ENCODE assay signal across 26 cellular contexts in the genomic region with DNA sequence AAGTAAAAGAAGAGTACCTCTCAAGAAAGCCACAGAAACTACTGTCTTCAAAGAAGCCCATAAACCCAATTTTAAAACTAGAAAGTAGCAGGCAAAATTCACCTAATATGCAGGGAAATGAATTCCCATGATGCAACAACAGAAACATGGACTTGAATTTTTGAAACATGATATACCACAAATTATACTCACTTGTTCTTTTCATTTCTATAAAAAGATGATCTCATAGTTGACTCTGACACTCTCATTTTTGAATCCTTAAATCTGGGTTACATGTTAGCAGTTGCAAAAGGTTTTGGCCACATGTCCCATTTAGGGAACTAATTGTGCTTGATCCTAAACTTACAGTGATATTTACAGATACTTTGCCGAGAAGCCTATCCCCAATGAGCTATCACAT.
"Had no signal": no experiment of that assay in that cellular context is flagged by ENCODE, and none has a peak within 500 bp of the region (broad histone marks: within the 10 kb centered on the region; RNA-seq: fewer than 3 reads in every experiment).

No MANE protein-coding gene starts in this region.

- ATAC-seq: activated CD8-positive, alpha-beta memory T cell treated with anti-CD3 and anti-CD28 coated beads, Interleukin-2, amount 10 ng/mL, durations not matched to agents 7 days and 5 days; activated CD8-positive, alpha-beta T cell treated with anti-CD3 and anti-CD28 coated beads, Interleukin-2, amount 10 ng/mL, durations not matched to agents 7 days and 5 days; activated naive CD8-positive, alpha-beta T cell treated with anti-CD3 and anti-CD28 coated beads, Interleukin-2, amount 50 U/mL, for 24 hours; left lung; naive thymus-derived CD4-positive, alpha-beta T cell; psoas muscle had no signal

- H3K4me1 Mint-ChIP-seq: activated B cell treated with CpG ODN at 0.5 μM for 24 hours; activated CD8-positive, alpha-beta memory T cell treated with anti-CD3 and anti-CD28 coated beads, Interleukin-2, amount 10 ng/mL, durations not matched to agents 7 days and 5 days; activated naive CD4-positive, alpha-beta T cell treated with anti-CD3 and anti-CD28 coated beads, Interleukin-2, amount 50 U/mL, for 24 hours; activated naive CD8-positive, alpha-beta T cell treated with anti-CD3 and anti-CD28 coated beads, Interleukin-2, amount 50 U/mL, for 24 hours; central memory CD8-positive, alpha-beta T cell; naive thymus-derived CD4-positive, alpha-beta T cell had no signal

- H3K36me3 ChIP-seq: colonic mucosa, left lung, thoracic aorta had no signal

- FAIRE-seq: bronchial epithelial cell, islet of Langerhans, urothelium cell line had no signal

- H3K9me3 ChIP-seq: colonic mucosa, left lung, psoas muscle, thoracic aorta had no signal

- H3K4me3 Mint-ChIP-seq: activated B cell treated with CpG ODN at 0.5 μM for 24 hours; activated CD8-positive, alpha-beta memory T cell treated with anti-CD3 and anti-CD28 coated beads, Interleukin-2, amount 10 ng/mL, durations not matched to agents 7 days and 5 days; activated CD8-positive, alpha-beta T cell treated with anti-CD3 and anti-CD28 coated beads, Interleukin-2, amount 10 ng/mL, durations not matched to agents 7 days and 5 days; activated naive CD4-positive, alpha-beta T cell treated with anti-CD3 and anti-CD28 coated beads, Interleukin-2, amount 50 U/mL, for 24 hours; activated naive CD8-positive, alpha-beta T cell treated with anti-CD3 and anti-CD28 coated beads, Interleukin-2, amount 50 U/mL, for 24 hours; central memory CD8-positive, alpha-beta T cell; naive thymus-derived CD4-positive, alpha-beta T cell; T-helper 2 cell treated with Interferon-gamma antibody and Interleukin-4, amounts not matched to agents 5 μg/mL and 100 μg/mL, for 36 hours had no signal

- H3K27me3 ChIP-seq: colonic mucosa, dorsolateral prefrontal cortex, left lung had no signal

- H3K27ac ChIP-seq: colonic mucosa, dorsolateral prefrontal cortex, left lung, parathyroid adenoma, psoas muscle, thoracic aorta had no signal

- H3K27ac Mint-ChIP-seq: activated B cell treated with CpG ODN at 0.5 μM for 24 hours; activated CD8-positive, alpha-beta memory T cell treated with anti-CD3 and anti-CD28 coated beads, Interleukin-2, amount 10 ng/mL, durations not matched to agents 7 days and 5 days; activated CD8-positive, alpha-beta T cell treated with anti-CD3 and anti-CD28 coated beads, Interleukin-2, amount 10 ng/mL, durations not matched to agents 7 days and 5 days; activated naive CD4-positive, alpha-beta T cell treated with anti-CD3 and anti-CD28 coated beads, Interleukin-2, amount 50 U/mL, for 24 hours; activated naive CD8-positive, alpha-beta T cell treated with anti-CD3 and anti-CD28 coated beads, Interleukin-2, amount 50 U/mL, for 24 hours; activated T-helper 2 cell treated with anti-CD3 and anti-CD28 coated beads, Interferon-gamma antibody, Interleukin-2, Interleukin-4, amounts not matched to agents 10 μg/mL and 5 μg/mL and 100 μg/mL, durations not matched to agents 14 hours and 24 hours and 36 hours; naive thymus-derived CD4-positive, alpha-beta T cell; T-helper 2 cell treated with Interferon-gamma antibody and Interleukin-4, amounts not matched to agents 5 μg/mL and 100 μg/mL, for 36 hours had no signal

- H3K27me3 Mint-ChIP-seq: activated B cell treated with CpG ODN at 0.5 μM for 24 hours; activated CD8-positive, alpha-beta memory T cell treated with anti-CD3 and anti-CD28 coated beads, Interleukin-2, amount 10 ng/mL, durations not matched to agents 7 days and 5 days; activated naive CD4-positive, alpha-beta T cell treated with anti-CD3 and anti-CD28 coated beads, Interleukin-2, amount 50 U/mL, for 24 hours; activated naive CD8-positive, alpha-beta T cell treated with anti-CD3 and anti-CD28 coated beads, Interleukin-2, amount 50 U/mL, for 24 hours; central memory CD8-positive, alpha-beta T cell; naive thymus-derived CD4-positive, alpha-beta T cell had no signal

- H3K9ac ChIP-seq: parathyroid adenoma had no signal

- H3K36me3 Mint-ChIP-seq: activated CD8-positive, alpha-beta memory T cell treated with anti-CD3 and anti-CD28 coated beads, Interleukin-2, amount 10 ng/mL, durations not matched to agents 7 days and 5 days; activated naive CD4-positive, alpha-beta T cell treated with anti-CD3 and anti-CD28 coated beads, Interleukin-2, amount 50 U/mL, for 24 hours; naive thymus-derived CD4-positive, alpha-beta T cell had no signal

- DNase-seq: activated B cell treated with CpG ODN at 0.5 μM for 24 hours; activated CD8-positive, alpha-beta memory T cell treated with anti-CD3 and anti-CD28 coated beads, Interleukin-2, amount 10 ng/mL, durations not matched to agents 7 days and 5 days; activated CD8-positive, alpha-beta T cell treated with anti-CD3 and anti-CD28 coated beads, Interleukin-2, amount 10 ng/mL, durations not matched to agents 7 days and 5 days; activated naive CD8-positive, alpha-beta T cell treated with anti-CD3 and anti-CD28 coated beads, Interleukin-2, amount 50 U/mL, for 24 hours; activated T-cell treated with anti-CD3 and anti-CD28 coated beads, Interleukin-2, amount 50 U/mL, for 48 hours; colonic mucosa; dorsolateral prefrontal cortex; effector memory CD4-positive, alpha-beta T cell; left lung; naive thymus-derived CD4-positive, alpha-beta T cell; nucleus accumbens; psoas muscle; stimulated activated CD4-positive, alpha-beta T cell treated with anti-CD3 and anti-CD28 coated beads, Interleukin-2, amount 100 ng/mL, for 48 hours; stimulated activated naive CD4-positive, alpha-beta T cell treated with Interleukin-2 at 50 U/mL for 16 hours; T-helper 1 cell; trophoblast cell had no signal

- H3K4me3 ChIP-seq: colonic mucosa, dorsolateral prefrontal cortex, left lung, lung, psoas muscle, thoracic aorta had no signal

- H2AFZ ChIP-seq: parathyroid adenoma had no signal

- H3K4me1 ChIP-seq: colonic mucosa, left lung, parathyroid adenoma, psoas muscle had no signal

- H3K9me3 Mint-ChIP-seq: activated naive CD4-positive, alpha-beta T cell treated with anti-CD3 and anti-CD28 coated beads, Interleukin-2, amount 50 U/mL, for 24 hours had no signal
